In the genomic region with DNA sequence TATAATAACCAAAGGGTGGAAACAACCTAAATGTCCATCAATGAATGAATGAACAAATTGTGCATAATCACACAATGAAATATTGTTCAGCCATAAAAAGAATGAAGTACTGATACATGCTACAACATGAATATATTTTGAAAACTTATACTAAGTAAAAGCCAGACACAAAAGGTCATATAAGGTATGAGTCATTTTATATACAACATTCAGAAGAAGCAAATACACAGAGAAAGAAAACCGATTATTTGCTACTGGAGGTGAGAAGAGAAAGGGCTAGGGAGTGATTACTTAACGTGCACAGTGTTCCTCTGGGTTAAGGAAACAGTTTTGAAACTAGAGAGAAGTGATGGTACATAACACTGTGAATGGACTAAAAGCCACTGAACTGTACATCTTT, we compare ENCODE assay signal across 16 cellular contexts.
"Had no signal": no experiment of that assay in that cellular context is flagged by ENCODE, and none has a peak within 500 bp of the region (broad histone marks: within the 10 kb centered on the region; RNA-seq: fewer than 3 reads in every experiment).

No MANE protein-coding gene starts in this region.

- H3K27ac Mint-ChIP-seq: nephron progenitor cell; stimulated activated naive B cell treated with anti-CD40 and anti-IgM and Interleukin-4, amounts not matched to agents 10 μg/mL and 1 μg/mL and 100 μg/mL, for 72 hours had no signal

- H3K4me1 ChIP-seq: right atrium auricular region, thyroid gland had no signal

- ATAC-seq: stimulated activated naive B cell treated with anti-CD40 and anti-IgM and Interleukin-4, amounts not matched to agents 10 μg/mL and 1 μg/mL and 100 μg/mL, for 72 hours had no signal

- H3K27me3 ChIP-seq: brain microvascular endothelial cell, hepatocyte, right atrium auricular region, thyroid gland had no signal

- H3K27me3 Mint-ChIP-seq: progenitor cell of endocrine pancreas; stimulated activated naive B cell treated with anti-CD40 and anti-IgM and Interleukin-4, amounts not matched to agents 10 μg/mL and 1 μg/mL and 100 μg/mL, for 72 hours had no signal

- H3K36me3 ChIP-seq: brain microvascular endothelial cell had no signal

- H3K9me3 ChIP-seq: right atrium auricular region, thyroid gland had no signal

- H3K27ac ChIP-seq: brain microvascular endothelial cell, hepatocyte, right atrium auricular region, thyroid gland, VCaP had no signal

- H3K4me3 Mint-ChIP-seq: nephron progenitor cell; stimulated activated naive B cell treated with anti-CD40 and anti-IgM and Interleukin-4, amounts not matched to agents 10 μg/mL and 1 μg/mL and 100 μg/mL, for 72 hours had no signal

- DNase-seq: activated CD4-positive, alpha-beta T cell treated with anti-CD3 and anti-CD28 coated beads for 4 hours; activated CD8-positive, alpha-beta memory T cell treated with anti-CD3 and anti-CD28 coated beads for 24 hours; anterior cingulate cortex; brain microvascular endothelial cell; erythroblast; kidney glomerular epithelial cell; nephron progenitor cell; occipital lobe; stimulated activated CD4-positive, alpha-beta T cell treated with anti-CD3 and anti-CD28 coated beads, Interleukin-15, amount 100 ng/mL, for 24 hours; stimulated activated CD4-positive, alpha-beta T cell treated with anti-CD3 and anti-CD28 coated beads, Interleukin-4, amount 100 ng/mL, for 1 hour; stimulated activated naive B cell treated with anti-CD40 and anti-IgM and Interleukin-4, amounts not matched to agents 10 μg/mL and 1 μg/mL and 100 μg/mL, for 72 hours; thyroid gland had no signal

- H3K4me3 ChIP-seq: hepatocyte, right atrium auricular region, thyroid gland had no signal
